16 cellular contexts compared by ENCODE assay signal in genomic region chr6:85005494-85005893, GRCh38.
A peak's percentile ranks its signal among the peaks of the same experiment; 100 is the strongest.
DNase-seq lines count a peak whose midpoint lies in the region; ATAC-seq and TF ChIP-seq lines count a peak whose summit lies in the region.
"Had no signal": no experiment of that assay in that cellular context is flagged by ENCODE, and none has a peak within 500 bp of the region (broad histone marks: within the 10 kb centered on the region; RNA-seq: fewer than 3 reads in every experiment).

No MANE protein-coding gene starts in this region.

- H3K9me3 ChIP-seq in endodermal cell (ENCODE audit: control insufficient read depth, low read length): no peaks in the 10 kb centered on the region
- no peaks in the 10 kb centered on the region for H3K9me3 ChIP-seq in upper lobe of right lung
- H3K9me3 ChIP-seq in osteoblast (ENCODE audit: low read depth, low read length): no peaks in the 10 kb centered on the region
- H3K9me3 ChIP-seq: BLaER1 treated with 17β-estradiol and CSF1 and Interleukin-3, amounts not matched to agents 10 nM and 100 nM had no signal

- TF ChIP-seq CTCF in GM23338 (conservative IDR thresholded peaks at IDR 0.05; ENCODE audit: low read depth in 2 of 2): no peak
- TF ChIP-seq CTCF in endodermal cell (conservative IDR thresholded peaks at IDR 0.05): no peak
- TF ChIP-seq CTCF in upper lobe of right lung (IDR thresholded peaks at IDR 0.05): no peak
- TF ChIP-seq CTCF in GM10248 (IDR thresholded peaks at IDR 0.05; ENCODE audit: control extremely low read depth, extremely low read depth, low read depth, missing control alignments): no peak
- TF ChIP-seq CTCF in osteoblast (IDR thresholded peaks at IDR 0.05; ENCODE audit: extremely low read depth, low read depth, low read length): no peak

- H4K20me1 ChIP-seq in GM23338 (replicated peaks; ENCODE audit: insufficient read depth): no peaks in the 10 kb centered on the region
- no peaks in the 10 kb centered on the region for H4K20me1 ChIP-seq in osteoblast (ENCODE audit: insufficient read depth, low read length)
- H4K20me1 ChIP-seq: BLaER1 treated with 17β-estradiol and CSF1 and Interleukin-3, amounts not matched to agents 10 nM and 100 nM had no signal

- ATAC-seq in GM23338: peak; percentile 51
- peak; percentile 53 for ATAC-seq in upper lobe of right lung
- ATAC-seq: HepG2 had no signal

- H3K4me3 ChIP-seq in GM23338 (no peak overlapping the region), endodermal cell (ENCODE audit: low read length) (no peak overlapping the region), upper lobe of right lung (no peak overlapping the region), osteoblast (ENCODE audit: insufficient read depth, low read length) (no peak overlapping the region)
- H3K4me3 ChIP-seq: BLaER1 treated with 17β-estradiol and CSF1 and Interleukin-3, amounts not matched to agents 10 nM and 100 nM had no signal

- 81 to 82% methylated on average over 2 to 3 of the region's 3 CpGs for whole genome bisulfite sequencing in endodermal cell (ENCODE audit: insufficient coverage in 1 of 2, insufficient read length in 1 of 2), 2 experiments

- H3K27ac Mint-ChIP-seq in GM23338 (peak overlapping the region; percentile 82; the same call in 1 of the 2 replicates), endodermal cell (peak overlapping the region; percentile 23)
- H3K27ac Mint-ChIP-seq: CD4-positive, CD25-positive, alpha-beta regulatory T cell had no signal

- CTCF ChIA-PET in GM10248 (lab: Yijun Ruan, JAX): no interaction called here

- no peaks in the 10 kb centered on the region for H3K36me3 ChIP-seq in GM23338 (ENCODE audit: insufficient read depth)
- H3K36me3 ChIP-seq in endodermal cell (ENCODE audit: control insufficient read depth, insufficient read depth, low read length): no peaks in the 10 kb centered on the region
- no peaks in the 10 kb centered on the region for H3K36me3 ChIP-seq in upper lobe of right lung
- H3K36me3 ChIP-seq in osteoblast (ENCODE audit: insufficient read depth, low read length): no peaks in the 10 kb centered on the region
- H3K36me3 ChIP-seq: BLaER1 treated with 17β-estradiol and CSF1 and Interleukin-3, amounts not matched to agents 10 nM and 100 nM had no signal

- peaks cover 52% of the 10 kb centered on the region for H3K4me1 Mint-ChIP-seq in GM23338
- H3K4me1 Mint-ChIP-seq in endodermal cell: peaks cover 7% of the 10 kb centered on the region
- H3K4me1 Mint-ChIP-seq: CD4-positive, CD25-positive, alpha-beta regulatory T cell had no signal

- DNase-seq in GM23338 (ENCODE audit: low spot score): no peak
- peak; percentile 15 for DNase-seq in NCI-H69 (lab: John Stamatoyannopoulos, UW)
- DNase-seq in endodermal cell: no peak
- DNase-seq in upper lobe of right lung: no peak
- no peak for DNase-seq in GM10248 (ENCODE audit: extremely low spot score)
- no peak for DNase-seq in osteoblast (ENCODE audit: insufficient read length, low spot score, missing footprints)
- no peak for DNase-seq in ureter (ENCODE audit: low spot score)
- DNase-seq: ACHN; Calu3; CD4-positive, CD25-positive, alpha-beta regulatory T cell; DMS 273 treated with DMSO at 0.1 percent for 48 hours; DMS79 treated with DMSO at 0.1 percent for 48 hours; EL had no signal

- H3K27ac ChIP-seq in GM23338 (ENCODE audit: low read depth) (no peak overlapping the region), endodermal cell (ENCODE audit: low read depth, low read length) (no peak overlapping the region), upper lobe of right lung (no peak overlapping the region), osteoblast (ENCODE audit: low read depth, low read length) (no peak overlapping the region)
- H3K27ac ChIP-seq: BLaER1 treated with 17β-estradiol and CSF1 and Interleukin-3, amounts not matched to agents 10 nM and 100 nM; KMS-11 had no signal

- intact Hi-C loops in upper lobe of right lung (cut with DNase I): no loop called here

- no peak overlapping the region for H3K9ac ChIP-seq in endodermal cell (ENCODE audit: extremely low read depth, low read length, poor library complexity, severe bottlenecking)
- H3K9ac ChIP-seq: BLaER1 treated with 17β-estradiol and CSF1 and Interleukin-3, amounts not matched to agents 10 nM and 100 nM; KMS-11 had no signal

- H3K27me3 Mint-ChIP-seq in GM23338 (ENCODE audit: insufficient read depth, low read depth, poor library complexity): peaks cover 1% of the 10 kb centered on the region
- H3K27me3 Mint-ChIP-seq in endodermal cell (ENCODE audit: insufficient read depth): no peaks in the 10 kb centered on the region
- H3K27me3 Mint-ChIP-seq: CD4-positive, CD25-positive, alpha-beta regulatory T cell had no signal

- H3K4me2 ChIP-seq in GM23338 (peak overlapping the region; percentile 71; the same call in 1 of the 2 replicates), osteoblast (ENCODE audit: insufficient read depth, low read length) (no peak overlapping the region)
- H3K4me2 ChIP-seq: BLaER1 treated with 17β-estradiol and CSF1 and Interleukin-3, amounts not matched to agents 10 nM and 100 nM; KMS-11 had no signal

- H3K9me2 ChIP-seq in GM23338 (ENCODE audit: insufficient read depth): peaks cover 24% of the 10 kb centered on the region

- H3K9me3 Mint-ChIP-seq in GM23338 (no peaks in the 10 kb centered on the region), endodermal cell (peaks cover 2% of the 10 kb centered on the region)

- POLR2A ChIA-PET in GM10248 (lab: Yijun Ruan, JAX): no interaction called here

- peaks cover 7% of the 10 kb centered on the region; the same call in 1 of the 3 replicates for H3K36me3 Mint-ChIP-seq in GM23338 (ENCODE audit: low read depth)
- no peaks in the 10 kb centered on the region for H3K36me3 Mint-ChIP-seq in endodermal cell (ENCODE audit: low read depth)
- H3K36me3 Mint-ChIP-seq: CD4-positive, CD25-positive, alpha-beta regulatory T cell had no signal

- H3K79me2 ChIP-seq in GM23338 (replicated peaks; ENCODE audit: insufficient read depth): no peaks in the 10 kb centered on the region
- H3K79me2 ChIP-seq in osteoblast (ENCODE audit: insufficient read depth, low read length): no peaks in the 10 kb centered on the region

- H3F3A ChIP-seq in GM23338 (replicated peaks; ENCODE audit: low read depth): peaks cover 3% of the 10 kb centered on the region; the same call in 1 of the 2 replicates

- 0 out of 3 replicates have a peak overlapping the region, but pooled peaks have one; percentile 6 for H3K4me3 Mint-ChIP-seq in GM23338
- no peak overlapping the region for H3K4me3 Mint-ChIP-seq in endodermal cell
- H3K4me3 Mint-ChIP-seq: CD4-positive, CD25-positive, alpha-beta regulatory T cell had no signal

- H3K4me1 ChIP-seq in GM23338 (ENCODE audit: insufficient read depth): peaks cover 41% of the 10 kb centered on the region
- no peaks in the 10 kb centered on the region for H3K4me1 ChIP-seq in endodermal cell (ENCODE audit: control insufficient read depth, insufficient read depth, low read length)
- no peaks in the 10 kb centered on the region for H3K4me1 ChIP-seq in upper lobe of right lung
- H3K4me1 ChIP-seq in osteoblast (ENCODE audit: insufficient read depth, low read length): peaks cover 4% of the 10 kb centered on the region

- no peaks in the 10 kb centered on the region for H3K27me3 ChIP-seq in GM23338 (ENCODE audit: insufficient read depth)
- no peaks in the 10 kb centered on the region for H3K27me3 ChIP-seq in endodermal cell (ENCODE audit: control insufficient read depth, insufficient read depth, low read length, poor library complexity, severe bottlenecking)
- no peaks in the 10 kb centered on the region for H3K27me3 ChIP-seq in upper lobe of right lung
- peaks cover 8% of the 10 kb centered on the region for H3K27me3 ChIP-seq in osteoblast (ENCODE audit: insufficient read depth, low read length)
- H3K27me3 ChIP-seq: BLaER1 treated with 17β-estradiol and CSF1 and Interleukin-3, amounts not matched to agents 10 nM and 100 nM had no signal

- H2AFZ ChIP-seq in GM23338 (peak overlapping the region; percentile 5; the same call in 1 of the 2 replicates), osteoblast (ENCODE audit: low read length) (no peak overlapping the region)

TF ChIP-seq in GM23338, 12 proteins besides CTCF, POLR2A, EP300 and RAD21:
- TF ChIP-seq ZNF331 (CRISPR knock-in tag; IDR thresholded peaks at IDR 0.05; ENCODE audit: low read depth): no peak
- no peak for TF ChIP-seq ZNF114 (CRISPR knock-in tag; IDR thresholded peaks at IDR 0.05)
